ENCODE assay signal across 9 cellular contexts in genomic region chr22:25447067-25447688, GRCh38.
DNase-seq lines count a peak whose midpoint lies in the region; ATAC-seq and TF ChIP-seq lines count a peak whose summit lies in the region.
"Had no signal": no experiment of that assay in that cellular context is flagged by ENCODE, and none has a peak within 500 bp of the region (broad histone marks: within the 10 kb centered on the region; RNA-seq: fewer than 3 reads in every experiment).

No MANE protein-coding gene starts in this region.

- no peak for TF ChIP-seq CTCF in SU-DHL-6 (IDR thresholded peaks at IDR 0.05; ENCODE audit: insufficient read depth, low read length, poor library complexity, severe bottlenecking)

- no peaks in the 10 kb centered on the region for H3K36me3 ChIP-seq in ACC112 (ENCODE audit: insufficient read depth, low read length)
- H3K36me3 ChIP-seq in SU-DHL-6 (ENCODE audit: low read length): no peaks in the 10 kb centered on the region
- H3K36me3 ChIP-seq: gastrocnemius medialis had no signal

- peaks cover 9% of the 10 kb centered on the region for H3F3A ChIP-seq in SU-DHL-6 (ENCODE audit: insufficient read depth)

- H3K4me1 ChIP-seq in ACC112 (ENCODE audit: control insufficient read depth, insufficient read depth, low read length, unreplicated experiment): peaks cover 16% of the 10 kb centered on the region

- no peaks in the 10 kb centered on the region for H3K9me3 ChIP-seq in SU-DHL-6 (ENCODE audit: insufficient read depth, low read length)
- H3K9me3 ChIP-seq: gastrocnemius medialis had no signal

- H3K9ac ChIP-seq in SU-DHL-6 (ENCODE audit: low read length): peak overlapping the region; percentile 92

- H3K27me3 ChIP-seq in ACC112 (ENCODE audit: insufficient read depth, low read length) (no peaks in the 10 kb centered on the region), SU-DHL-6 (ENCODE audit: low read length) (no peaks in the 10 kb centered on the region)
- H3K27me3 ChIP-seq: gastrocnemius medialis had no signal

- ATAC-seq in GM21825 (IDR thresholded peaks at IDR 0.05; ENCODE audit: unreplicated experiment) (peak; percentile 8), GM18907 (IDR thresholded peaks at IDR 0.05; ENCODE audit: unreplicated experiment) (no peak), GM18517 (IDR thresholded peaks at IDR 0.05; ENCODE audit: unreplicated experiment) (no peak), HG02938 (IDR thresholded peaks at IDR 0.05; ENCODE audit: unreplicated experiment) (no peak)

- H3K4me3 ChIP-seq in ACC112 (ENCODE audit: low read depth, low read length) (0 out of 2 replicates have a peak overlapping the region, but pooled peaks have one; percentile 93), SU-DHL-6 (ENCODE audit: insufficient read depth, low read length, poor library complexity, severe bottlenecking) (peak overlapping the region; percentile 98)

- H3K27ac ChIP-seq in ACC112 (ENCODE audit: low read depth, low read length) (no peak overlapping the region), SU-DHL-6 (ENCODE audit: low read depth, low read length) (peak overlapping the region; percentile 12; the same call in 1 of the 2 replicates)

- no peak overlapping the region for H2AFZ ChIP-seq in ACC112 (ENCODE audit: low read length, unreplicated experiment)
- peak overlapping the region; percentile 80 for H2AFZ ChIP-seq in SU-DHL-6 (ENCODE audit: low read depth, low read length, severe bottlenecking)

- no peaks in the 10 kb centered on the region for H3K9me2 ChIP-seq in SU-DHL-6 (replicated peaks; ENCODE audit: insufficient read depth, low read length)

- DNase-seq in inferior parietal cortex (ENCODE audit: extremely low spot score): peak; percentile 44
- no peak for DNase-seq in NCI-H2227 treated with DMSO at 0.1 percent for 48 hours (lab: John Stamatoyannopoulos, UW)

- peak overlapping the region; percentile 86 for H3K4me2 ChIP-seq in SU-DHL-6 (ENCODE audit: low read depth, low read length, poor library complexity, severe bottlenecking)

- H3K79me2 ChIP-seq in ACC112 (ENCODE audit: control insufficient read depth, insufficient read depth, low read length, unreplicated experiment): peaks cover 38% of the 10 kb centered on the region
- H3K79me2 ChIP-seq in SU-DHL-6 (ENCODE audit: insufficient read depth, low read length): peaks cover 51% of the 10 kb centered on the region

- H4K20me1 ChIP-seq in SU-DHL-6 (ENCODE audit: low read depth, low read length): no peaks in the 10 kb centered on the region; the same call in 1 of the 2 replicates
